ENCODE assay signal across 13 cellular contexts in the genomic region with DNA sequence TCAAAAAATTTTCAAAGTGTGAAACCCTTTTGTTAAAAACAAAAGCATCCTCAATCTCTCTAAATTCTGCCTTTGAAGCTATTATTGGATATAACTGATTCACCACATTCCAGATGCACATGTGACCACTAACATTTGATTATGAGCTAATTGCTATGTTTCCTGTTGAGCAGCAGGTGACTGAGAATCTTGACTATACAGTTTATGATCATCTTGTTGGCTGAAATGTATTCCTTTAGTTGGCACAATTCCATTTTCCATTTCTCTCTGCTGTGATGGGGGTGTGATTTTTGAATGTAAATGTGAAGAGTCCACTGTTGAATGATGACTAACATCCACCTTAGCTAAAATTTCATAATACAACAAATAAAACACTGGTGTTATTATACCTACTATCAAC. TPM values are rescaled to one million over a fixed set of nuclear protein-coding genes. Genes with fewer than 3 reads are reported as not detected.
A peak's percentile ranks its signal among the peaks of the same experiment; 100 is the strongest.
DNase-seq lines count a peak whose midpoint lies in the region; ATAC-seq and TF ChIP-seq lines count a peak whose summit lies in the region.
"Had no signal": no experiment of that assay in that cellular context is flagged by ENCODE, and none has a peak within 500 bp of the region (broad histone marks: within the 10 kb centered on the region; RNA-seq: fewer than 3 reads in every experiment).

No MANE protein-coding gene starts in this region.

- DNase-seq in A673 (ENCODE audit: low spot score), result peak; percentile 91
- peak; percentile 1 for DNase-seq in GM04504 (ENCODE audit: low read depth)
- DNase-seq in NCI-H2107 (lab: John Stamatoyannopoulos, UW), result peak; percentile 12
- peak; percentile 31 for DNase-seq in astrocyte of the hippocampus (ENCODE audit: low read depth, low spot score)
- DNase-seq in PC-9, result no peak
- no peak for DNase-seq in middle frontal gyrus (ENCODE audit: extremely low spot score, low spot score)
- DNase-seq in medulla oblongata (ENCODE audit: extremely low spot score), result no peak
- DNase-seq: activated CD4-positive, alpha-beta memory T cell treated with anti-CD3 and anti-CD28 coated beads, Interleukin-2, amount 10 ng/mL, durations not matched to agents 7 days and 5 days; CD4-positive, alpha-beta T cell; naive B cell; stimulated activated naive CD4-positive, alpha-beta T cell treated with Interleukin-2 at 50 U/mL for 16 hours had no signal

- no peaks in the 10 kb centered on the region; the same call in 1 of the 2 replicates for H3F3A ChIP-seq in PC-9 (ENCODE audit: insufficient read depth, low read depth)

- H3K79me2 ChIP-seq in PC-9 (ENCODE audit: low read depth), result no peaks in the 10 kb centered on the region

- POLR2A ChIA-PET in A673 (lab: Charles Lee; ENCODE audit: low non-redundant PET), result no interaction called here
- POLR2A ChIA-PET in PC-9 (lab: Charles Lee; ENCODE audit: unreplicated experiment), result no interaction called here

- BruUV-seq in A673 (replicated peaks; lab: Mats Ljungman, UMichigan) (no TSS peak), PC-9 (replicated peaks; lab: Mats Ljungman, UMichigan) (no TSS peak)

- no peak overlapping the region for H2AFZ ChIP-seq in PC-9

- H3K9me3 ChIP-seq in A673 (ENCODE audit: low read depth, low read length, poor library complexity, severe bottlenecking) (no peaks in the 10 kb centered on the region), PC-9 (ENCODE audit: insufficient read depth, low read depth) (no peaks in the 10 kb centered on the region; the same call in 1 of the 2 replicates)
- H3K9me3 ChIP-seq: SJSA1 had no signal

- H3K27ac ChIP-seq in A673 (ENCODE audit: low read depth, low read length, poor library complexity, severe bottlenecking) (no peak overlapping the region), PC-9 (no peak overlapping the region)
- H3K27ac ChIP-seq: SJSA1 had no signal

- intact Hi-C loops in A673 (cut with micrococcal nuclease; ENCODE audit: unreplicated experiment), result no loop called here
- intact Hi-C loops in PC-9 (cut with micrococcal nuclease; ENCODE audit: unreplicated experiment), result no loop called here

- TF ChIP-seq CTCF in A673 (conservative IDR thresholded peaks at IDR 0.05; ENCODE audit: low read depth, low read length) (no peak), PC-9 (conservative IDR thresholded peaks at IDR 0.05) (no peak)

- H3K27me3 ChIP-seq in A673 (replicated peaks; ENCODE audit: insufficient read depth, low read depth, low read length, poor library complexity) (no peaks in the 10 kb centered on the region), PC-9 (ENCODE audit: insufficient read depth, low read depth) (no peaks in the 10 kb centered on the region)
- H3K27me3 ChIP-seq: SJSA1 had no signal

- H3K4me3 ChIP-seq in A673 (ENCODE audit: low read depth, low read length, poor library complexity, severe bottlenecking) (no peak overlapping the region), PC-9 (no peak overlapping the region)
- H3K4me3 ChIP-seq: SJSA1 had no signal

- H3K36me3 ChIP-seq in A673 (ENCODE audit: insufficient read depth, low read length, poor library complexity, severe bottlenecking), result no peaks in the 10 kb centered on the region
- H3K36me3 ChIP-seq in PC-9 (ENCODE audit: low read depth), result peaks cover 15% of the 10 kb centered on the region; the same call in 1 of the 2 replicates

- H3K4me2 ChIP-seq in PC-9, result no peak overlapping the region

- no peaks in the 10 kb centered on the region for H4K20me1 ChIP-seq in PC-9 (ENCODE audit: insufficient read depth)

- H3K4me1 ChIP-seq in A673 (ENCODE audit: insufficient read depth, low read length, poor library complexity, severe bottlenecking) (peaks cover 20% of the 10 kb centered on the region), PC-9 (replicated peaks; ENCODE audit: insufficient read depth) (no peaks in the 10 kb centered on the region)
- H3K4me1 ChIP-seq: SJSA1 had no signal

- no peak for ATAC-seq in GM21360 (IDR thresholded peaks at IDR 0.05; ENCODE audit: unreplicated experiment)

- no peaks in the 10 kb centered on the region for H3K9me2 ChIP-seq in PC-9 (ENCODE audit: insufficient read depth)

- CTCF ChIA-PET in A673 (lab: Charles Lee) (no interaction called here), PC-9 (lab: Charles Lee) (no interaction called here)

RNA-seq across cellular contexts. Expression of a gene that starts 10.7 kb away (rescaled TPM):
- total RNA-seq in A673 (2021) (14.0 and 14.8 TPM in 2 replicates), PC-9 (2021) (4.6 and 10.6 TPM in 2 replicates)

RNA-seq across cellular contexts. Expression of a gene that starts 39.9 kb away (rescaled TPM):
- total RNA-seq in A673 (2021) (4.0 and 6.8 TPM in 2 replicates), PC-9 (2021) (1.0 and 1.2 TPM in 2 replicates)
- total RNA-seq: activated CD4-positive, alpha-beta memory T cell treated with anti-CD3 and anti-CD28 coated beads, Interleukin-2, amount 10 ng/mL, durations not matched to agents 7 days and 5 days had no signal

RNA-seq across cellular contexts. Expression of a gene that starts 44.0 kb away (rescaled TPM):
- total RNA-seq in A673 (2021) (10.6 and 11.8 TPM in 2 replicates), PC-9 (2021) (3.9 and 4.4 TPM in 2 replicates)

RNA-seq across cellular contexts. Expression of a gene that starts 44.1 kb away (rescaled TPM):
- 6.5 and 7.8 TPM in 2 replicates for total RNA-seq in A673 (2021)
- 4.3 and 4.6 TPM in 2 replicates for total RNA-seq in PC-9 (2021)

Comparison
In these comparisons a context has a peak if more than half of its experiments do, and no peak if none do; other contexts are left out.
1. DNase-seq: peak in A673 (single experiment), GM04504 (single experiment), NCI-H2107 (single experiment) and astrocyte of the hippocampus (single experiment); none in PC-9 (0 of 2), middle frontal gyrus (single experiment) and medulla oblongata (single experiment).